12 cellular contexts compared by ENCODE assay signal in genomic region chr22:40451230-40451629, GRCh38.
DNase-seq lines count a peak whose midpoint lies in the region; ATAC-seq and TF ChIP-seq lines count a peak whose summit lies in the region.
"Had no signal": no experiment of that assay in that cellular context is flagged by ENCODE, and none has a peak within 500 bp of the region (broad histone marks: within the 10 kb centered on the region; RNA-seq: fewer than 3 reads in every experiment).

No MANE protein-coding gene starts in this region.

- CTCF ChIA-PET in activated naive CD4-positive, alpha-beta T cell treated with anti-CD3 and anti-CD28 coated beads for 36 hours (lab: Charles Lee): interaction anchor here (0.5 to 4.4 kb wide), 5 partner anchors 15 to 198 kb away, joined by 3 to 23 read pairs (median 3); no protein-coding TSS in a partner anchor

- peak overlapping the region; percentile 82 to 89 (median 86) for H3K4me3 Mint-ChIP-seq in CD4-positive, CD25-positive, alpha-beta regulatory T cell
- H3K4me3 Mint-ChIP-seq in GM23338 (no peak overlapping the region), mesothelial cell of epicardium (no peak overlapping the region)
- H3K4me3 Mint-ChIP-seq in activated naive CD4-positive, alpha-beta T cell treated with anti-CD3 and anti-CD28 coated beads for 36 hours: peak overlapping the region; percentile 47

- H3K9me2 ChIP-seq in GM23338 (ENCODE audit: insufficient read depth): no peaks in the 10 kb centered on the region

- H3K36me3 Mint-ChIP-seq in CD4-positive, CD25-positive, alpha-beta regulatory T cell: peaks cover 22% of the 10 kb centered on the region
- H3K36me3 Mint-ChIP-seq in GM23338 (ENCODE audit: low read depth) (no peaks in the 10 kb centered on the region), mesothelial cell of epicardium (peaks cover 2% of the 10 kb centered on the region)
- H3K36me3 Mint-ChIP-seq in activated naive CD4-positive, alpha-beta T cell treated with anti-CD3 and anti-CD28 coated beads for 36 hours (ENCODE audit: low read depth): peaks cover 5% of the 10 kb centered on the region

- H3K4me2 ChIP-seq in GM23338: peak overlapping the region; percentile 42; the same call in 1 of the 2 replicates

- peaks cover 6% of the 10 kb centered on the region for H3K36me3 ChIP-seq in CD4-positive, CD25-positive, alpha-beta regulatory T cell (ENCODE audit: control insufficient read depth, insufficient read depth, low read length)
- H3K36me3 ChIP-seq in GM23338 (ENCODE audit: insufficient read depth): no peaks in the 10 kb centered on the region
- H3K36me3 ChIP-seq: gastroesophageal sphincter had no signal

- no peaks in the 10 kb centered on the region; the same call in 1 of the 2 replicates for H4K20me1 ChIP-seq in GM23338 (replicated peaks; ENCODE audit: insufficient read depth)

- no peak for TF ChIP-seq CTCF in GM23338 (conservative IDR thresholded peaks at IDR 0.05; ENCODE audit: low read depth in 2 of 2)
- TF ChIP-seq CTCF in mesothelial cell of epicardium (IDR thresholded peaks at IDR 0.05; ENCODE audit: unreplicated experiment): no peak
- TF ChIP-seq CTCF in GM20000 (IDR thresholded peaks at IDR 0.05; ENCODE audit: extremely low read depth, missing control alignments): no peak

- no peaks in the 10 kb centered on the region for H3K9me3 ChIP-seq in CD4-positive, CD25-positive, alpha-beta regulatory T cell (ENCODE audit: control insufficient read depth in 2 of 2, low read length in 2 of 2)
- H3K9me3 ChIP-seq: gastroesophageal sphincter had no signal

- DNase-seq in CD4-positive, CD25-positive, alpha-beta regulatory T cell: peak in 2 of 3 donors; percentile 18 to 77
- DNase-seq in GM23338 (ENCODE audit: low spot score) (no peak), mesothelial cell of epicardium (ENCODE audit: low spot score in 2 of 2, unreplicated experiment in 2 of 2) (no peak), GM20000 (ENCODE audit: low spot score) (no peak), NCI-H2029 (lab: John Stamatoyannopoulos, UW) (no peak), D341Med (ENCODE audit: low spot score) (no peak)
- DNase-seq in activated naive CD4-positive, alpha-beta T cell treated with anti-CD3 and anti-CD28 coated beads for 36 hours: peak; percentile 53
- DNase-seq: effector CD8-positive, alpha-beta T cell; GOT3; stimulated activated CD4-positive, alpha-beta T cell treated with anti-CD3 and anti-CD28 coated beads, Interleukin-1b, Interleukin-23, amount 100 ng/mL, for 48 hours had no signal

- peak; percentile 72 to 73 for ATAC-seq in CD4-positive, CD25-positive, alpha-beta regulatory T cell (ENCODE audit: low read depth in 2 of 2)
- no peak for ATAC-seq in GM23338
- ATAC-seq in HG02610 (IDR thresholded peaks at IDR 0.05; ENCODE audit: unreplicated experiment): no peak

- peak overlapping the region; percentile 93 to 98 (median 96) for H3K27ac Mint-ChIP-seq in CD4-positive, CD25-positive, alpha-beta regulatory T cell
- H3K27ac Mint-ChIP-seq in GM23338: peak overlapping the region; percentile 85
- peak overlapping the region; percentile 46 for H3K27ac Mint-ChIP-seq in activated naive CD4-positive, alpha-beta T cell treated with anti-CD3 and anti-CD28 coated beads for 36 hours
- peak overlapping the region; percentile 43 for H3K27ac Mint-ChIP-seq in mesothelial cell of epicardium

- H3K4me1 ChIP-seq in CD4-positive, CD25-positive, alpha-beta regulatory T cell (ENCODE audit: control insufficient read depth, insufficient read depth, low read length, poor library complexity, severe bottlenecking): peaks cover 55% of the 10 kb centered on the region
- H3K4me1 ChIP-seq in GM23338 (ENCODE audit: insufficient read depth): peaks cover 31% of the 10 kb centered on the region

- intact Hi-C loops in activated naive CD4-positive, alpha-beta T cell treated with anti-CD3 and anti-CD28 coated beads for 36 hours (cut with micrococcal nuclease): no loop called here

- no peaks in the 10 kb centered on the region for H3K27me3 ChIP-seq in CD4-positive, CD25-positive, alpha-beta regulatory T cell (ENCODE audit: control insufficient read depth, insufficient read depth, low read length)
- no peaks in the 10 kb centered on the region for H3K27me3 ChIP-seq in GM23338 (ENCODE audit: insufficient read depth)
- H3K27me3 ChIP-seq: gastroesophageal sphincter had no signal

- H2AFZ ChIP-seq in GM23338: no peak overlapping the region

- H3K27me3 Mint-ChIP-seq in CD4-positive, CD25-positive, alpha-beta regulatory T cell: no peaks in the 10 kb centered on the region
- peaks cover 5% of the 10 kb centered on the region for H3K27me3 Mint-ChIP-seq in GM23338 (ENCODE audit: insufficient read depth, low read depth, poor library complexity)
- H3K27me3 Mint-ChIP-seq in activated naive CD4-positive, alpha-beta T cell treated with anti-CD3 and anti-CD28 coated beads for 36 hours (ENCODE audit: low read depth): no peaks in the 10 kb centered on the region
- H3K27me3 Mint-ChIP-seq in mesothelial cell of epicardium (ENCODE audit: low read depth): no peaks in the 10 kb centered on the region

- peak overlapping the region; percentile 84 for H3K4me3 ChIP-seq in CD4-positive, CD25-positive, alpha-beta regulatory T cell (ENCODE audit: low read depth, low read length)
- H3K4me3 ChIP-seq in GM23338: no peak overlapping the region
- H3K4me3 ChIP-seq: gastroesophageal sphincter had no signal

- peaks cover 36 to 91% (median 75%) of the 10 kb centered on the region in 4 donors for H3K4me1 Mint-ChIP-seq in CD4-positive, CD25-positive, alpha-beta regulatory T cell
- H3K4me1 Mint-ChIP-seq in GM23338 (peaks cover 22% of the 10 kb centered on the region), mesothelial cell of epicardium (peaks cover 37% of the 10 kb centered on the region)
- H3K4me1 Mint-ChIP-seq in activated naive CD4-positive, alpha-beta T cell treated with anti-CD3 and anti-CD28 coated beads for 36 hours (ENCODE audit: low read depth): peaks cover 74% of the 10 kb centered on the region

- H3F3A ChIP-seq in GM23338 (replicated peaks; ENCODE audit: low read depth): 0 out of 2 replicates have a peak, but pooled peaks cover 13% of the 10 kb centered on the region

- H3K27ac ChIP-seq in CD4-positive, CD25-positive, alpha-beta regulatory T cell (ENCODE audit: insufficient read depth, low read length, poor library complexity, severe bottlenecking): peak overlapping the region; percentile 53
- H3K27ac ChIP-seq in GM23338 (ENCODE audit: low read depth): no peak overlapping the region
- H3K27ac ChIP-seq: gastroesophageal sphincter had no signal

- peaks cover 21% of the 10 kb centered on the region for H3K79me2 ChIP-seq in GM23338 (replicated peaks; ENCODE audit: insufficient read depth)

- no peaks in the 10 kb centered on the region for H3K9me3 Mint-ChIP-seq in CD4-positive, CD25-positive, alpha-beta regulatory T cell
- no peaks in the 10 kb centered on the region for H3K9me3 Mint-ChIP-seq in GM23338
- H3K9me3 Mint-ChIP-seq in activated naive CD4-positive, alpha-beta T cell treated with anti-CD3 and anti-CD28 coated beads for 36 hours: no peaks in the 10 kb centered on the region
- H3K9me3 Mint-ChIP-seq in mesothelial cell of epicardium: no peaks in the 10 kb centered on the region

TF ChIP-seq in GM23338, 12 proteins besides CTCF, POLR2A, EP300 and RAD21 (continues in another document):
- TF ChIP-seq CREB1 (CRISPR knock-in tag; IDR thresholded peaks at IDR 0.05; ENCODE audit: low read depth): no peak
- no peak for TF ChIP-seq EZH2phosphoT487 (IDR thresholded peaks at IDR 0.05; ENCODE audit: unreplicated experiment)
- TF ChIP-seq ZNF114 (CRISPR knock-in tag; IDR thresholded peaks at IDR 0.05): no peak
- TF ChIP-seq ETS1 (IDR thresholded peaks at IDR 0.05): no peak
- TF ChIP-seq JUNB (IDR thresholded peaks at IDR 0.05; ENCODE audit: unreplicated experiment): no peak

Comparison
In these comparisons a context has a peak if more than half of its experiments do, and no peak if none do; other contexts are left out.
1. ATAC-seq: peak in CD4-positive, CD25-positive, alpha-beta regulatory T cell (2 of 2); none in GM23338 (single experiment) and HG02610 (single experiment).
2. DNase-seq: peak in CD4-positive, CD25-positive, alpha-beta regulatory T cell (2 of 3) and activated naive CD4-positive, alpha-beta T cell treated with anti-CD3 and anti-CD28 coated beads for 36 hours (single experiment); none in GM23338 (single experiment), mesothelial cell of epicardium (0 of 2), GM20000 (single experiment), NCI-H2029 (single experiment) and D341Med (single experiment).
3. H3K27ac Mint-ChIP-seq: peak in every context shown above with its lines; median percentile 96 in CD4-positive, CD25-positive, alpha-beta regulatory T cell; 85 in GM23338; 46 in activated naive CD4-positive, alpha-beta T cell treated with anti-CD3 and anti-CD28 coated beads for 36 hours; 43 in mesothelial cell of epicardium.
4. H3K4me3 Mint-ChIP-seq: peak in CD4-positive, CD25-positive, alpha-beta regulatory T cell (4 of 4) and activated naive CD4-positive, alpha-beta T cell treated with anti-CD3 and anti-CD28 coated beads for 36 hours (single experiment); none in GM23338 (single experiment) and mesothelial cell of epicardium (single experiment).